ENCODE assay signal across 20 cellular contexts in genomic region chr6:168828035-168828434, GRCh38.
DNase-seq lines count a peak whose midpoint lies in the region; ATAC-seq and TF ChIP-seq lines count a peak whose summit lies in the region.
"Had no signal": no experiment of that assay in that cellular context is flagged by ENCODE, and none has a peak within 500 bp of the region (broad histone marks: within the 10 kb centered on the region; RNA-seq: fewer than 3 reads in every experiment).

No MANE protein-coding gene starts in this region.

- H2AFZ ChIP-seq in SK-N-SH (ENCODE audit: low read depth), result no peak overlapping the region
- H2AFZ ChIP-seq: GM23248 had no signal

- TF ChIP-seq CTCF in SK-N-SH (IDR thresholded peaks at IDR 0.05) (no peak), nephron (IDR thresholded peaks at IDR 0.05; ENCODE audit: unreplicated experiment in 3 of 3) (no peak), colonic mucosa (IDR thresholded peaks at IDR 0.05) (no peak)

- WGBS in SK-N-SH (ENCODE audit: low lambda C conversion rate), result 20% methylated on average over 3 of the region's 3 CpGs

- no peak for TF ChIP-seq EP300 in SK-N-SH (IDR thresholded peaks at IDR 0.05; ENCODE audit: borderline replicate concordance in 1 of 2, low read depth in 1 of 2, low read length in 1 of 2)

- no peaks in the 10 kb centered on the region for H3F3A ChIP-seq in SK-N-SH (replicated peaks; ENCODE audit: insufficient read depth)

- H3K27ac Mint-ChIP-seq in nephron, result peak overlapping the region in 2 of 3 experiments; percentile 89 to 91
- H3K27ac Mint-ChIP-seq: CD14-positive monocyte; CD4-positive, alpha-beta T cell had no signal

- H3K9me3 Mint-ChIP-seq in nephron, result peaks cover 2% of the 10 kb centered on the region
- H3K9me3 Mint-ChIP-seq: CD4-positive, alpha-beta T cell had no signal

- H3K4me1 Mint-ChIP-seq in nephron, result peaks cover 42% of the 10 kb centered on the region
- H3K4me1 Mint-ChIP-seq: CD14-positive monocyte had no signal

- no peaks in the 10 kb centered on the region for H3K27me3 Mint-ChIP-seq in nephron (ENCODE audit: low read depth)
- H3K27me3 Mint-ChIP-seq: CD4-positive, alpha-beta T cell had no signal

- DNase-seq in SK-N-SH, result no peak
- DNase-seq in colonic mucosa, result no peak
- DNase-seq: ACHN; AML-193; BE2C; Calu3; CD4-positive, alpha-beta T cell; COR-L47; DMS153; DND-41; GM23248; H7; HCEC 1CT had no signal

- intact Hi-C loops in colonic mucosa (cut with DNase I), result no loop called here

- no peaks in the 10 kb centered on the region for H3K9me2 ChIP-seq in SK-N-SH

- no peak for TF ChIP-seq RAD21 in SK-N-SH (IDR thresholded peaks at IDR 0.05; ENCODE audit: low read length)

- ATAC-seq in SK-N-SH treated with all-trans-retinoic acid at 6 μM for 48 hours (no peak), HG02885 (IDR thresholded peaks at IDR 0.05; ENCODE audit: poor library complexity, unreplicated experiment) (no peak)

- no peaks in the 10 kb centered on the region for H4K20me1 ChIP-seq in SK-N-SH (ENCODE audit: insufficient read depth)
- H4K20me1 ChIP-seq: BLaER1 treated with 17β-estradiol and CSF1 and Interleukin-3, amounts not matched to agents 10 nM and 100 nM had no signal

- no peaks in the 10 kb centered on the region for H3K36me3 ChIP-seq in SK-N-SH (replicated peaks in 1 of 2; ENCODE audit: control insufficient read depth in 1 of 2, insufficient read depth in 2 of 2, low read length in 1 of 2)
- H3K36me3 ChIP-seq in stomach smooth muscle (ENCODE audit: control insufficient read depth in 2 of 2, insufficient read depth in 2 of 2, low read length in 2 of 2), result no peaks in the 10 kb centered on the region
- H3K36me3 ChIP-seq in colonic mucosa, result no peaks in the 10 kb centered on the region
- H3K36me3 ChIP-seq: BE2C; BLaER1 treated with 17β-estradiol and CSF1 and Interleukin-3, amounts not matched to agents 10 nM and 100 nM had no signal

- H3K27ac ChIP-seq in SK-N-SH (ENCODE audit: low read depth in 2 of 2, low read length in 1 of 2) (peak overlapping the region in 1 of 2 experiments; percentile 74; a peak in 2 of 4 replicates), stomach smooth muscle (ENCODE audit: low read length) (peak overlapping the region; percentile 70), colonic mucosa (no peak overlapping the region)
- H3K27ac ChIP-seq: 22Rv1; BLaER1 treated with 17β-estradiol and CSF1 and Interleukin-3, amounts not matched to agents 10 nM and 100 nM; GM23248 had no signal

- H3K79me2 ChIP-seq in SK-N-SH (ENCODE audit: insufficient read depth), result no peaks in the 10 kb centered on the region

- H3K9me3 ChIP-seq in SK-N-SH (0 out of 2 replicates have a peak, but pooled peaks cover 3% of the 10 kb centered on the region), stomach smooth muscle (ENCODE audit: control insufficient read depth in 2 of 2, low read length in 2 of 2) (no peaks in the 10 kb centered on the region), colonic mucosa (no peaks in the 10 kb centered on the region)
- H3K9me3 ChIP-seq: BE2C; BLaER1 treated with 17β-estradiol and CSF1 and Interleukin-3, amounts not matched to agents 10 nM and 100 nM had no signal

- no peak overlapping the region for H3K4me2 ChIP-seq in SK-N-SH

- POLR2A ChIA-PET in SK-N-SH (lab: Yijun Ruan, JAX), result no interaction called here

- H3K9ac ChIP-seq in SK-N-SH, result no peak overlapping the region
- no peak overlapping the region for H3K9ac ChIP-seq in stomach smooth muscle (ENCODE audit: low read length in 2 of 2)
- no peak overlapping the region for H3K9ac ChIP-seq in colonic mucosa (ENCODE audit: low read depth in 2 of 2, low read length in 2 of 2)
- H3K9ac ChIP-seq: BLaER1 treated with 17β-estradiol and CSF1 and Interleukin-3, amounts not matched to agents 10 nM and 100 nM; GM23248 had no signal

- H3K4me3 Mint-ChIP-seq in nephron, result no peak overlapping the region
- H3K4me3 Mint-ChIP-seq: CD14-positive monocyte; CD4-positive, alpha-beta T cell had no signal

- CTCF ChIA-PET in SK-N-SH (lab: Yijun Ruan, JAX), result interaction anchor here (1.0 to 1.7 kb wide), 3 partner anchors 9 to 117 kb away, joined by 4 read pairs; no protein-coding TSS in a partner anchor

- no peaks in the 10 kb centered on the region for H3K27me3 ChIP-seq in SK-N-SH (ENCODE audit: insufficient read depth)
- no peaks in the 10 kb centered on the region for H3K27me3 ChIP-seq in stomach smooth muscle (ENCODE audit: control insufficient read depth in 1 of 2, insufficient read depth in 2 of 2, low read length in 2 of 2)
- H3K27me3 ChIP-seq in colonic mucosa, result no peaks in the 10 kb centered on the region
- H3K27me3 ChIP-seq: BE2C had no signal

- H3K4me1 ChIP-seq in SK-N-SH (ENCODE audit: control insufficient read depth in 1 of 2, insufficient read depth in 2 of 2, low read depth in 1 of 2, low read length in 1 of 2) (peaks cover 0 to 9% of the 10 kb centered on the region in 2 experiments; a peak in 2 of 4 replicates), stomach smooth muscle (ENCODE audit: control insufficient read depth, insufficient read depth, low read length) (peaks cover 26% of the 10 kb centered on the region), colonic mucosa (no peaks in the 10 kb centered on the region)
- H3K4me1 ChIP-seq: BE2C had no signal

- no peak overlapping the region for H3K4me3 ChIP-seq in SK-N-SH (ENCODE audit: low read depth in 2 of 2, low read length in 1 of 2)
- H3K4me3 ChIP-seq in stomach smooth muscle (ENCODE audit: low read length in 2 of 2), result no peak overlapping the region
- no peak overlapping the region for H3K4me3 ChIP-seq in colonic mucosa
- H3K4me3 ChIP-seq: BLaER1 treated with 17β-estradiol and CSF1 and Interleukin-3, amounts not matched to agents 10 nM and 100 nM; GM23248 had no signal

- H3K36me3 Mint-ChIP-seq in nephron (ENCODE audit: low read depth), result no peaks in the 10 kb centered on the region
- H3K36me3 Mint-ChIP-seq: CD14-positive monocyte had no signal

TF ChIP-seq in SK-N-SH treated with all-trans-retinoic acid at 6 μM for 48 hours, 23 proteins besides CTCF, POLR2A, EP300 and RAD21:
- TF ChIP-seq GLIS3 (CRISPR knock-in tag; IDR thresholded peaks at IDR 0.05) (no peak), ZNF8 (CRISPR knock-in tag; IDR thresholded peaks at IDR 0.05) (peak; percentile 91), OSR1 (CRISPR knock-in tag; IDR thresholded peaks at IDR 0.05) (no peak), TCF4 (CRISPR knock-in tag; IDR thresholded peaks at IDR 0.05; ENCODE audit: borderline replicate concordance) (no peak)

TF ChIP-seq in SK-N-SH, 30 proteins besides CTCF, POLR2A, EP300 and RAD21:
- TF ChIP-seq, protein P1, sequence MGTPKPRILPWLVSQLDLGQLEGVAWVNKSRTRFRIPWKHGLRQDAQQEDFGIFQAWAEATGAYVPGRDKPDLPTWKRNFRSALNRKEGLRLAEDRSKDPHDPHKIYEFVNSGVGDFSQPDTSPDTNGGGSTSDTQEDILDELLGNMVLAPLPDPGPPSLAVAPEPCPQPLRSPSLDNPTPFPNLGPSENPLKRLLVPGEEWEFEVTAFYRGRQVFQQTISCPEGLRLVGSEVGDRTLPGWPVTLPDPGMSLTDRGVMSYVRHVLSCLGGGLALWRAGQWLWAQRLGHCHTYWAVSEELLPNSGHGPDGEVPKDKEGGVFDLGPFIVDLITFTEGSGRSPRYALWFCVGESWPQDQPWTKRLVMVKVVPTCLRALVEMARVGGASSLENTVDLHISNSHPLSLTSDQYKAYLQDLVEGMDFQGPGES (IDR thresholded peaks at IDR 0.05; ENCODE audit: low read depth, low read length), result no peak
- TF ChIP-seq RCOR1 (IDR thresholded peaks at IDR 0.05; ENCODE audit: low read length) (no peak), GATA2 (CRISPR knock-in tag; IDR thresholded peaks at IDR 0.05) (no peak), MXI1 (IDR thresholded peaks at IDR 0.05; ENCODE audit: low read depth, low read length) (no peak), FOSL2 (IDR thresholded peaks at IDR 0.05; ENCODE audit: borderline replicate concordance, low read depth) (no peak), TEAD4 (IDR thresholded peaks at IDR 0.05; ENCODE audit: borderline replicate concordance, insufficient read depth) (no peak), POLR2AphosphoS5 (IDR thresholded peaks at IDR 0.05; ENCODE audit: low read depth, low read length) (no peak)
- TF ChIP-seq, protein P2, sequence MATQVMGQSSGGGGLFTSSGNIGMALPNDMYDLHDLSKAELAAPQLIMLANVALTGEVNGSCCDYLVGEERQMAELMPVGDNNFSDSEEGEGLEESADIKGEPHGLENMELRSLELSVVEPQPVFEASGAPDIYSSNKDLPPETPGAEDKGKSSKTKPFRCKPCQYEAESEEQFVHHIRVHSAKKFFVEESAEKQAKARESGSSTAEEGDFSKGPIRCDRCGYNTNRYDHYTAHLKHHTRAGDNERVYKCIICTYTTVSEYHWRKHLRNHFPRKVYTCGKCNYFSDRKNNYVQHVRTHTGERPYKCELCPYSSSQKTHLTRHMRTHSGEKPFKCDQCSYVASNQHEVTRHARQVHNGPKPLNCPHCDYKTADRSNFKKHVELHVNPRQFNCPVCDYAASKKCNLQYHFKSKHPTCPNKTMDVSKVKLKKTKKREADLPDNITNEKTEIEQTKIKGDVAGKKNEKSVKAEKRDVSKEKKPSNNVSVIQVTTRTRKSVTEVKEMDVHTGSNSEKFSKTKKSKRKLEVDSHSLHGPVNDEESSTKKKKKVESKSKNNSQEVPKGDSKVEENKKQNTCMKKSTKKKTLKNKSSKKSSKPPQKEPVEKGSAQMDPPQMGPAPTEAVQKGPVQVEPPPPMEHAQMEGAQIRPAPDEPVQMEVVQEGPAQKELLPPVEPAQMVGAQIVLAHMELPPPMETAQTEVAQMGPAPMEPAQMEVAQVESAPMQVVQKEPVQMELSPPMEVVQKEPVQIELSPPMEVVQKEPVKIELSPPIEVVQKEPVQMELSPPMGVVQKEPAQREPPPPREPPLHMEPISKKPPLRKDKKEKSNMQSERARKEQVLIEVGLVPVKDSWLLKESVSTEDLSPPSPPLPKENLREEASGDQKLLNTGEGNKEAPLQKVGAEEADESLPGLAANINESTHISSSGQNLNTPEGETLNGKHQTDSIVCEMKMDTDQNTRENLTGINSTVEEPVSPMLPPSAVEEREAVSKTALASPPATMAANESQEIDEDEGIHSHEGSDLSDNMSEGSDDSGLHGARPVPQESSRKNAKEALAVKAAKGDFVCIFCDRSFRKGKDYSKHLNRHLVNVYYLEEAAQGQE (IDR thresholded peaks at IDR 0.05; ENCODE audit: low read depth, low read length), result no peak
- TF ChIP-seq, protein P3, sequence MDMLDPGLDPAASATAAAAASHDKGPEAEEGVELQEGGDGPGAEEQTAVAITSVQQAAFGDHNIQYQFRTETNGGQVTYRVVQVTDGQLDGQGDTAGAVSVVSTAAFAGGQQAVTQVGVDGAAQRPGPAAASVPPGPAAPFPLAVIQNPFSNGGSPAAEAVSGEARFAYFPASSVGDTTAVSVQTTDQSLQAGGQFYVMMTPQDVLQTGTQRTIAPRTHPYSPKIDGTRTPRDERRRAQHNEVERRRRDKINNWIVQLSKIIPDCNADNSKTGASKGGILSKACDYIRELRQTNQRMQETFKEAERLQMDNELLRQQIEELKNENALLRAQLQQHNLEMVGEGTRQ (IDR thresholded peaks at IDR 0.05; ENCODE audit: borderline replicate concordance, low read depth, low read length), result no peak
